ENCODE assay signal across 8 cellular contexts in genomic region chr15:52678468-52679231, GRCh38. TPM values are rescaled to one million over a fixed set of nuclear protein-coding genes. Genes with fewer than 3 reads are reported as not detected.
A peak's percentile ranks its signal among the peaks of the same experiment; 100 is the strongest.
DNase-seq lines count a peak whose midpoint lies in the region; ATAC-seq and TF ChIP-seq lines count a peak whose summit lies in the region.

No MANE protein-coding gene starts in this region.

- TF ChIP-seq CTCF in GM12864 (IDR thresholded peaks at IDR 0.05; ENCODE audit: low read depth, low read length, missing control alignments): no peak
- peak; percentile 45 for TF ChIP-seq CTCF in chondrocyte (IDR thresholded peaks at IDR 0.05)

- peaks cover 4% of the 10 kb centered on the region for H3K27me3 Mint-ChIP-seq in chondrocyte (ENCODE audit: low read depth)

- DNase-seq in GM12864 (ENCODE audit: low read depth) (no peak), HEK293T (ENCODE audit: extremely low spot score) (peak; percentile 26), NCI-H1092 (lab: John Stamatoyannopoulos, UW) (peak; percentile 32), chondrocyte (ENCODE audit: low spot score) (peak; percentile 93), left colon (peak; percentile 80 to 83)
- DNase-seq in activated CD4-positive, alpha-beta T cell treated with anti-CD3 and anti-CD28 coated beads for 1 hour: peak; percentile 31
- DNase-seq in stimulated activated CD4-positive, alpha-beta T cell treated with anti-CD3 and anti-CD28 coated beads, Interleukin-2, amount 100 ng/mL, for 24 hours: peak; percentile 63 to 69

- CTCF ChIA-PET in HEK293T (lab: Yijun Ruan, JAX): no interaction called here

- H3K27ac Mint-ChIP-seq in chondrocyte (ENCODE audit: unreplicated experiment): peak overlapping the region; percentile 98

- H3K4me1 Mint-ChIP-seq in chondrocyte (ENCODE audit: low read depth): peaks cover 28% of the 10 kb centered on the region

- intact Hi-C loops in left colon (cut with DNase I, micrococcal nuclease): no loop called here

- no peaks in the 10 kb centered on the region for H3K9me3 Mint-ChIP-seq in chondrocyte (ENCODE audit: low read depth)

- POLR2A ChIA-PET in HEK293T (lab: Yijun Ruan, JAX): no interaction called here

- H3K4me3 ChIP-seq in GM12864 (ENCODE audit: low read depth, low read length): peak overlapping the region; percentile 99

- peaks cover 6% of the 10 kb centered on the region for H3K36me3 Mint-ChIP-seq in chondrocyte (ENCODE audit: low read depth)

- ATAC-seq in left colon (peak; percentile 70), HG03378 (IDR thresholded peaks at IDR 0.05; ENCODE audit: unreplicated experiment) (no peak)

- H3K4me3 Mint-ChIP-seq in chondrocyte (ENCODE audit: unreplicated experiment): peak overlapping the region; percentile 100

TF ChIP-seq in HEK293T, 16 proteins besides CTCF, POLR2A, EP300 and RAD21:
- TF ChIP-seq BHLHE40 (IDR thresholded peaks at IDR 0.05; ENCODE audit: borderline replicate concordance) (no peak), LEF1 (IDR thresholded peaks at IDR 0.05; ENCODE audit: borderline replicate concordance) (no peak), FOXM1 (IDR thresholded peaks at IDR 0.05; ENCODE audit: borderline replicate concordance) (no peak), L3MBTL2 (conservative IDR thresholded peaks at IDR 0.05) (no peak), FOXA1 (IDR thresholded peaks at IDR 0.05) (no peak), ZNF384 (IDR thresholded peaks at IDR 0.05) (no peak), PKNOX1 (IDR thresholded peaks at IDR 0.05) (no peak), CTBP1 (IDR thresholded peaks at IDR 0.05; ENCODE audit: borderline replicate concordance) (no peak), FOXK2 (IDR thresholded peaks at IDR 0.05) (no peak), SUZ12 (IDR thresholded peaks at IDR 0.05) (no peak), TARDBP (IDR thresholded peaks at IDR 0.05) (no peak), ARNT (IDR thresholded peaks at IDR 0.05) (no peak), SP1 (IDR thresholded peaks at IDR 0.05) (no peak), NFRKB (IDR thresholded peaks at IDR 0.05) (no peak)

RNA-seq across cellular contexts. Expression of gene ATOSA, which starts 0.5 kb away (rescaled TPM):
- 18.7 to 38.8 TPM (median 21.9 TPM) in 3 replicates for total RNA-seq in chondrocyte
- 10 to 100 TPM; 46.4 to 59.0 TPM for total RNA-seq in left colon
